In the genomic region with DNA sequence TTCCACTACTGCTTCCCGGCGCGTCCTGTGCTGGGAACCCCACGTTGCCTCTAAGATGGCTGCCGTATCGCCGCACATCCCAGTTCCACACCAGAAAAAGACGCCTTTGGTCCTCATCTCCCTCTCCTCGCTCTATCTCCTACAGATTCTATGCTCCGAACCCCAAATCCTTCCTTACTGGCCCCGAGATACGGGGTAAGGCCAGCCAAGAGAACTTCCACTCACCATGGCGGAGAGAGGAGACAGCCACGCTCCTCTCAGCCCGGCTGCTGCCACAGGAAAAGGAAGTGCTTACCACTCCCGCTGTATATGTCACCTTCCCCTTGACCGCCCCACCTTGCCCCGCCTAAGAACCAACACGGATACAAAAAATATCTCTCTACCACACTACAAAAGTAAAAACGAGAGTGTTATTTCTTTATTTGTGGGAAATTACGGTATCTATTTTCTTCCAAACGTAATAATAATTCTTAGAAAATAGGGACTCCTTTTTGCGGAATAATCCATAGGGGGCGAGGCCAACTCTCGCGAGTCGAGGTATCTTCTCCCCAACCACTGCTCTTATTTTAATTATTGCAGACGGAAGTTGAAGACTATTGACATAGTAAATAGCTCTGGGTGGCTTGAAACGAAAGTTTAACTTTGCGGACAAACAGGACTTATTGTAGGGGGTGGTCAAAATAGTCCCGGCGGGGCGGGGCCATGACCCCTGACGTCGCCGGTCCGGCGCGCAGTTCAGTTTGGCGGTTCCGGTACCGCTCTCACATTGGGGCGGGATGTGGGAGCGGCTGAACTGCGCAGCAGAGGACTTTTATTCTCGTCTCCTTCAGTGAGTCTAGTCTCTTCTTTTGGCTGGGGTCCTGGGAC, we compare ENCODE assay signal across 1 cellular context.
TF ChIP-seq lines count a peak whose summit lies in the region.

Gene RPL4 (minus strand): TSS at position 293 of the 867 bp plus-strand sequence. CDS start 65 bp downstream, at position 228.
Gene ZWILCH (plus strand): TSS at position 764 of the 867 bp plus-strand sequence. CDS start 13 bp downstream, at position 777.

TF ChIP-seq in GM12878, 131 proteins besides CTCF, POLR2A, EP300 and RAD21 (continued from another document and continues in another):
- TF ChIP-seq SKIL (IDR thresholded peaks at IDR 0.05; ENCODE audit: low read depth, poor library complexity, severe bottlenecking), result peak; percentile 79
- TF ChIP-seq SMAD1 (IDR thresholded peaks at IDR 0.05; ENCODE audit: low read depth, partially characterized antibody), result peak; percentile 84
- TF ChIP-seq FOXK2 (IDR thresholded peaks at IDR 0.05), result peak; percentile 70; the same call in 1 of the 2 replicates
- TF ChIP-seq REST (IDR thresholded peaks at IDR 0.05; ENCODE audit: low read depth, low read length), result peak; percentile 55
- no peak for TF ChIP-seq HDGF (IDR thresholded peaks at IDR 0.05)
- TF ChIP-seq CHD1 (IDR thresholded peaks at IDR 0.05; ENCODE audit: low read depth, low read length), result no peak
- TF ChIP-seq NR2C1 (IDR thresholded peaks at IDR 0.05), result peak; percentile 86
- no peak; the same call in none of the 2 replicates for TF ChIP-seq MAX (IDR thresholded peaks at IDR 0.05; ENCODE audit: low read depth, low read length)
- TF ChIP-seq EGR1 (IDR thresholded peaks at IDR 0.05; ENCODE audit: borderline replicate concordance in 1 of 2, low read depth in 2 of 2, low read length in 2 of 2), result 0 out of 3 replicates have a peak, but pooled peaks of 1 of the 2 experiments have one; percentile 22
- TF ChIP-seq NFYA (IDR thresholded peaks at IDR 0.05; ENCODE audit: borderline replicate concordance, low read depth, low read length), result no peak
- no peak for TF ChIP-seq NFXL1 (IDR thresholded peaks at IDR 0.05; ENCODE audit: borderline replicate concordance)
- TF ChIP-seq, protein P1, sequence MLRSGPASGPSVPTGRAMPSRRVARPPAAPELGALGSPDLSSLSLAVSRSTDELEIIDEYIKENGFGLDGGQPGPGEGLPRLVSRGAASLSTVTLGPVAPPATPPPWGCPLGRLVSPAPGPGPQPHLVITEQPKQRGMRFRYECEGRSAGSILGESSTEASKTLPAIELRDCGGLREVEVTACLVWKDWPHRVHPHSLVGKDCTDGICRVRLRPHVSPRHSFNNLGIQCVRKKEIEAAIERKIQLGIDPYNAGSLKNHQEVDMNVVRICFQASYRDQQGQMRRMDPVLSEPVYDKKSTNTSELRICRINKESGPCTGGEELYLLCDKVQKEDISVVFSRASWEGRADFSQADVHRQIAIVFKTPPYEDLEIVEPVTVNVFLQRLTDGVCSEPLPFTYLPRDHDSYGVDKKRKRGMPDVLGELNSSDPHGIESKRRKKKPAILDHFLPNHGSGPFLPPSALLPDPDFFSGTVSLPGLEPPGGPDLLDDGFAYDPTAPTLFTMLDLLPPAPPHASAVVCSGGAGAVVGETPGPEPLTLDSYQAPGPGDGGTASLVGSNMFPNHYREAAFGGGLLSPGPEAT (IDR thresholded peaks at IDR 0.05; ENCODE audit: low read depth), result peak; percentile 86
- peak; percentile 99 for TF ChIP-seq PML (IDR thresholded peaks at IDR 0.05; ENCODE audit: low read length)
- TF ChIP-seq, protein P2, sequence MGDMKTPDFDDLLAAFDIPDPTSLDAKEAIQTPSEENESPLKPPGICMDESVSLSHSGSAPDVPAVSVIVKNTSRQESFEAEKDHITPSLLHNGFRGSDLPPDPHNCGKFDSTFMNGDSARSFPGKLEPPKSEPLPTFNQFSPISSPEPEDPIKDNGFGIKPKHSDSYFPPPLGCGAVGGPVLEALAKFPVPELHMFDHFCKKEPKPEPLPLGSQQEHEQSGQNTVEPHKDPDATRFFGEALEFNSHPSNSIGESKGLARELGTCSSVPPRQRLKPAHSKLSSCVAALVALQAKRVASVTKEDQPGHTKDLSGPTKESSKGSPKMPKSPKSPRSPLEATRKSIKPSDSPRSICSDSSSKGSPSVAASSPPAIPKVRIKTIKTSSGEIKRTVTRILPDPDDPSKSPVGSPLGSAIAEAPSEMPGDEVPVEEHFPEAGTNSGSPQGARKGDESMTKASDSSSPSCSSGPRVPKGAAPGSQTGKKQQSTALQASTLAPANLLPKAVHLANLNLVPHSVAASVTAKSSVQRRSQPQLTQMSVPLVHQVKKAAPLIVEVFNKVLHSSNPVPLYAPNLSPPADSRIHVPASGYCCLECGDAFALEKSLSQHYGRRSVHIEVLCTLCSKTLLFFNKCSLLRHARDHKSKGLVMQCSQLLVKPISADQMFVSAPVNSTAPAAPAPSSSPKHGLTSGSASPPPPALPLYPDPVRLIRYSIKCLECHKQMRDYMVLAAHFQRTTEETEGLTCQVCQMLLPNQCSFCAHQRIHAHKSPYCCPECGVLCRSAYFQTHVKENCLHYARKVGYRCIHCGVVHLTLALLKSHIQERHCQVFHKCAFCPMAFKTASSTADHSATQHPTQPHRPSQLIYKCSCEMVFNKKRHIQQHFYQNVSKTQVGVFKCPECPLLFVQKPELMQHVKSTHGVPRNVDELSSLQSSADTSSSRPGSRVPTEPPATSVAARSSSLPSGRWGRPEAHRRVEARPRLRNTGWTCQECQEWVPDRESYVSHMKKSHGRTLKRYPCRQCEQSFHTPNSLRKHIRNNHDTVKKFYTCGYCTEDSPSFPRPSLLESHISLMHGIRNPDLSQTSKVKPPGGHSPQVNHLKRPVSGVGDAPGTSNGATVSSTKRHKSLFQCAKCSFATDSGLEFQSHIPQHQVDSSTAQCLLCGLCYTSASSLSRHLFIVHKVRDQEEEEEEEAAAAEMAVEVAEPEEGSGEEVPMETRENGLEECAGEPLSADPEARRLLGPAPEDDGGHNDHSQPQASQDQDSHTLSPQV (IDR thresholded peaks at IDR 0.05), result no peak
- TF ChIP-seq CHD4 (IDR thresholded peaks at IDR 0.05), result no peak
- TF ChIP-seq, protein P3, sequence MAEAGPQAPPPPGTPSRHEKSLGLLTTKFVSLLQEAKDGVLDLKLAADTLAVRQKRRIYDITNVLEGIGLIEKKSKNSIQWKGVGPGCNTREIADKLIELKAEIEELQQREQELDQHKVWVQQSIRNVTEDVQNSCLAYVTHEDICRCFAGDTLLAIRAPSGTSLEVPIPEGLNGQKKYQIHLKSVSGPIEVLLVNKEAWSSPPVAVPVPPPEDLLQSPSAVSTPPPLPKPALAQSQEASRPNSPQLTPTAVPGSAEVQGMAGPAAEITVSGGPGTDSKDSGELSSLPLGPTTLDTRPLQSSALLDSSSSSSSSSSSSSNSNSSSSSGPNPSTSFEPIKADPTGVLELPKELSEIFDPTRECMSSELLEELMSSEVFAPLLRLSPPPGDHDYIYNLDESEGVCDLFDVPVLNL (IDR thresholded peaks at IDR 0.05; ENCODE audit: low read depth, low read length), result peak; percentile 85
- TF ChIP-seq ATF3 (IDR thresholded peaks at IDR 0.05; ENCODE audit: borderline replicate concordance, extremely low read depth, low read depth, low read length), result no peak
- TF ChIP-seq HDAC6 (IDR thresholded peaks at IDR 0.05; ENCODE audit: unreplicated experiment), result no peak
- peak; percentile 94 for TF ChIP-seq POLR2AphosphoS2 (IDR thresholded peaks at IDR 0.05; ENCODE audit: low read depth, low read length)
- no peak for TF ChIP-seq ELK1 (IDR thresholded peaks at IDR 0.05; ENCODE audit: low read depth, low read length)
- no peak for TF ChIP-seq KAT2A (conservative IDR thresholded peaks at IDR 0.05; ENCODE audit: control insufficient read depth, low read depth, low read length)
- TF ChIP-seq CBX5 (IDR thresholded peaks at IDR 0.05; ENCODE audit: low read depth), result no peak
- peak; percentile 51; the same call in 1 of the 2 replicates for TF ChIP-seq TCF7 (IDR thresholded peaks at IDR 0.05; ENCODE audit: borderline replicate concordance)
- peak; percentile 75; the same call in 1 of the 2 replicates for TF ChIP-seq NR2F1 (conservative IDR thresholded peaks at IDR 0.05)
- no peak for TF ChIP-seq NR2C2 (IDR thresholded peaks at IDR 0.05; ENCODE audit: borderline replicate concordance, control insufficient read depth, insufficient read length, low read depth)
- TF ChIP-seq LARP7 (IDR thresholded peaks at IDR 0.05), result 0 out of 2 replicates have a peak, but pooled peaks have one; percentile 17
- TF ChIP-seq IRF4 (IDR thresholded peaks at IDR 0.05; ENCODE audit: low read depth, low read length), result peak; percentile 63
- TF ChIP-seq JUNB (IDR thresholded peaks at IDR 0.05), result no peak; the same call in 1 of the 2 replicates
- no peak for TF ChIP-seq MYB (IDR thresholded peaks at IDR 0.05; ENCODE audit: borderline replicate concordance, low read depth, low read length)
- TF ChIP-seq SMC3 (IDR thresholded peaks at IDR 0.05; ENCODE audit: borderline replicate concordance, low read length), result no peak
- peak; percentile 55; the same call in 1 of the 2 replicates for TF ChIP-seq MTA2 (IDR thresholded peaks at IDR 0.05; ENCODE audit: low read depth)
- peak; percentile 98 for TF ChIP-seq TAF1 (IDR thresholded peaks at IDR 0.05; ENCODE audit: borderline replicate concordance, low read depth, low read length)
- TF ChIP-seq, protein P4, sequence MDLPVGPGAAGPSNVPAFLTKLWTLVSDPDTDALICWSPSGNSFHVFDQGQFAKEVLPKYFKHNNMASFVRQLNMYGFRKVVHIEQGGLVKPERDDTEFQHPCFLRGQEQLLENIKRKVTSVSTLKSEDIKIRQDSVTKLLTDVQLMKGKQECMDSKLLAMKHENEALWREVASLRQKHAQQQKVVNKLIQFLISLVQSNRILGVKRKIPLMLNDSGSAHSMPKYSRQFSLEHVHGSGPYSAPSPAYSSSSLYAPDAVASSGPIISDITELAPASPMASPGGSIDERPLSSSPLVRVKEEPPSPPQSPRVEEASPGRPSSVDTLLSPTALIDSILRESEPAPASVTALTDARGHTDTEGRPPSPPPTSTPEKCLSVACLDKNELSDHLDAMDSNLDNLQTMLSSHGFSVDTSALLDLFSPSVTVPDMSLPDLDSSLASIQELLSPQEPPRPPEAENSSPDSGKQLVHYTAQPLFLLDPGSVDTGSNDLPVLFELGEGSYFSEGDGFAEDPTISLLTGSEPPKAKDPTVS (IDR thresholded peaks at IDR 0.05; ENCODE audit: low read depth, low read length), result no peak; the same call in 1 of the 2 replicates
- TF ChIP-seq YY1 (IDR thresholded peaks at IDR 0.05; ENCODE audit: low read depth, low read length), result peak; percentile 96
